12 cellular contexts compared by ENCODE assay signal in the genomic region with DNA sequence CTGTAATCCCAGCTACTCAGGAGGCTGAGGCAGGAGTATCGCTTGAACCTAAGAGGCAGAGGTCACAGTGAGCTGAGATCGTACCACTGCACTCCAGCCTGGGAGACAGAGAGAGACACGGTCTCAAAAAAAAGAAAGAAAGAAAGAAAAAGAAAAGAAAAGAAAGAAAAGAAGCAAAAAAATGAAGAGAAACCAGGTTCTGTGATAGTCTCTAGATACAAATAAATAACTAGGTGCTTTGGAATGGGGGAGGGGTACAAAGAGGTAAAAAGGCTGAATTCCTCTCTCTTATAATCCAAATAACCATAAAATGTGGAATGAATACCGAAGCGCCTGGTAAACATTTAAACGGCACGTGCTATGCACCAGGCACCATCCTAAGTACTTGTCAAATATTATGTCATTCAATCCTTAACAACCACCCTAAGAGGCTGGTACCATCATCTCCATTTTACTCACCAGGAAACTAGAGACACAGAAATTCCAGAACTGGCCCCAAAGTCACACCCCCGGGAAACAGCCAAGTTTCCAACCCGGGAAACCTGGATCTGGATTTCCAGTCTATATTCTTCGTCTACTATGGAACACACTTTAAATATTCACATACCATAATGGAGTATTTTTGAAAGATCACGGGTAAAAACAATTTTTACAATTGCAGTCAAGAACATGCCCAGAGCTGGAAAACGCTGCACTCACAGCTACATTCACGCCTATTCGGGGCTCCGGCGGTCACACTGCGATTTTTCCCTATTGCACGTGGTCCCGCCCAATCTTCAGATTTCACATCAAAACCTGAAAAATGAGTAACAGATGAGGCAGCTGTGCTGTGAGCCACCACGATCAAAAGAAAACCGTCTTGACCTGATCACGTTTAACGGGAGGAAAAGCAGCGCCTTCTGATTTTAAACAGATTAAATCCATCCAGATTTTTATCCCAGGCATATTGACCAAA. TPM values are rescaled to one million over a fixed set of nuclear protein-coding genes. Genes with fewer than 3 reads are reported as not detected.
A peak's percentile ranks its signal among the peaks of the same experiment; 100 is the strongest.
DNase-seq lines count a peak whose midpoint lies in the region; ATAC-seq, FAIRE-seq and TF ChIP-seq lines count a peak whose summit lies in the region.
"Had no signal": no experiment of that assay in that cellular context is flagged by ENCODE, and none has a peak within 500 bp of the region (broad histone marks: within the 10 kb centered on the region; RNA-seq: fewer than 3 reads in every experiment).

No MANE protein-coding gene starts in this region.

- H3K27me3 ChIP-seq in bronchial epithelial cell (ENCODE audit: control insufficient read depth, insufficient read depth, low read length): no peaks in the 10 kb centered on the region

- H3K4me1 Mint-ChIP-seq in stimulated activated naive CD8-positive, alpha-beta T cell treated with anti-CD3 and anti-CD28 coated beads, Interleukin-15, amount 100 ng/mL, for 72 hours: no peaks in the 10 kb centered on the region
- peaks cover 62% of the 10 kb centered on the region for H3K4me1 Mint-ChIP-seq in mesothelial cell of epicardium
- H3K4me1 Mint-ChIP-seq in T-helper 2 cell treated with Interferon-gamma antibody and Interleukin-4, amounts not matched to agents 5 μg/mL and 100 μg/mL, for 36 hours (ENCODE audit: low read depth): no peaks in the 10 kb centered on the region
- H3K4me1 Mint-ChIP-seq: B cell had no signal

- peaks cover 1% of the 10 kb centered on the region for H3K36me3 ChIP-seq in bronchial epithelial cell (ENCODE audit: control insufficient read depth, insufficient read depth, low read length)

- H3K27me3 Mint-ChIP-seq in stimulated activated naive CD8-positive, alpha-beta T cell treated with anti-CD3 and anti-CD28 coated beads, Interleukin-15, amount 100 ng/mL, for 72 hours: peaks cover 65% of the 10 kb centered on the region
- no peaks in the 10 kb centered on the region for H3K27me3 Mint-ChIP-seq in mesothelial cell of epicardium (ENCODE audit: low read depth)
- peaks cover 13% of the 10 kb centered on the region for H3K27me3 Mint-ChIP-seq in T-helper 2 cell treated with Interferon-gamma antibody and Interleukin-4, amounts not matched to agents 5 μg/mL and 100 μg/mL, for 36 hours (ENCODE audit: low read depth)

- DNase-seq in stimulated activated naive CD8-positive, alpha-beta T cell treated with anti-CD3 and anti-CD28 coated beads, Interleukin-15, amount 100 ng/mL, for 72 hours: no peak
- no peak for DNase-seq in stimulated activated naive CD8-positive, alpha-beta T cell treated with anti-CD3 and anti-CD28 coated beads, Interleukin-15, Interleukin-2, amounts not matched to agents 100 U/mL and 50 U/mL, for 24 hours
- DNase-seq in bronchial epithelial cell (ENCODE audit: low read depth): peak; percentile 32
- DNase-seq in mesothelial cell of epicardium (ENCODE audit: low spot score in 2 of 2, unreplicated experiment in 2 of 2): no peak
- DNase-seq in NAMALWA (ENCODE audit: low spot score): no peak
- DNase-seq in T-helper 2 cell treated with Interferon-gamma antibody and Interleukin-4, amounts not matched to agents 5 μg/mL and 100 μg/mL, for 36 hours (ENCODE audit: low spot score): no peak
- no peak for DNase-seq in NCI-H187 (lab: John Stamatoyannopoulos, UW)
- DNase-seq in NCI-H187 treated with DMSO at 0.1 percent for 48 hours (lab: John Stamatoyannopoulos, UW): no peak
- DNase-seq: activated T-cell treated with anti-CD3 and anti-CD28 coated beads, Interleukin-2, amount 50 U/mL, for 1 hour; T1000 had no signal

- H3K4me3 ChIP-seq in bronchial epithelial cell (ENCODE audit: low read depth, low read length): no peak overlapping the region

- peak overlapping the region; percentile 12 to 45 for H3K4me3 Mint-ChIP-seq in stimulated activated naive CD8-positive, alpha-beta T cell treated with anti-CD3 and anti-CD28 coated beads, Interleukin-15, amount 100 ng/mL, for 72 hours
- peak overlapping the region; percentile 56 for H3K4me3 Mint-ChIP-seq in mesothelial cell of epicardium
- H3K4me3 Mint-ChIP-seq in T-helper 2 cell treated with Interferon-gamma antibody and Interleukin-4, amounts not matched to agents 5 μg/mL and 100 μg/mL, for 36 hours: no peak overlapping the region
- H3K4me3 Mint-ChIP-seq: B cell; dendritic cell treated with granulocyte-macrophage colony-stimulating factor and Interleukin-4, amounts not matched to agents 40 ng/mL and 50 ng/mL, for 4 days had no signal

- ATAC-seq in stimulated activated naive CD8-positive, alpha-beta T cell treated with anti-CD3 and anti-CD28 coated beads, Interleukin-15, amount 100 ng/mL, for 72 hours: no peak
- no peak for ATAC-seq in stimulated activated naive CD8-positive, alpha-beta T cell treated with anti-CD3 and anti-CD28 coated beads, Interleukin-15, Interleukin-2, amounts not matched to agents 100 U/mL and 50 U/mL, for 24 hours

- no peaks in the 10 kb centered on the region for H3K9me3 Mint-ChIP-seq in stimulated activated naive CD8-positive, alpha-beta T cell treated with anti-CD3 and anti-CD28 coated beads, Interleukin-15, amount 100 ng/mL, for 72 hours
- H3K9me3 Mint-ChIP-seq in mesothelial cell of epicardium: no peaks in the 10 kb centered on the region
- H3K9me3 Mint-ChIP-seq in T-helper 2 cell treated with Interferon-gamma antibody and Interleukin-4, amounts not matched to agents 5 μg/mL and 100 μg/mL, for 36 hours: no peaks in the 10 kb centered on the region
- H3K9me3 Mint-ChIP-seq: dendritic cell treated with granulocyte-macrophage colony-stimulating factor and Interleukin-4, amounts not matched to agents 40 ng/mL and 50 ng/mL, for 4 days had no signal

- no peak for TF ChIP-seq CTCF in bronchial epithelial cell (IDR thresholded peaks at IDR 0.05; ENCODE audit: insufficient read depth, low read length, severe bottlenecking)
- no peak for TF ChIP-seq CTCF in mesothelial cell of epicardium (IDR thresholded peaks at IDR 0.05; ENCODE audit: unreplicated experiment)

- no peak for FAIRE-seq in bronchial epithelial cell (lab: Jason Lieb, UNC)

- no peak overlapping the region for H3K27ac Mint-ChIP-seq in stimulated activated naive CD8-positive, alpha-beta T cell treated with anti-CD3 and anti-CD28 coated beads, Interleukin-15, amount 100 ng/mL, for 72 hours
- H3K27ac Mint-ChIP-seq in mesothelial cell of epicardium: peak overlapping the region; percentile 94
- no peak overlapping the region for H3K27ac Mint-ChIP-seq in T-helper 2 cell treated with Interferon-gamma antibody and Interleukin-4, amounts not matched to agents 5 μg/mL and 100 μg/mL, for 36 hours
- H3K27ac Mint-ChIP-seq: B cell; dendritic cell treated with granulocyte-macrophage colony-stimulating factor and Interleukin-4, amounts not matched to agents 40 ng/mL and 50 ng/mL, for 4 days had no signal

- H3K36me3 Mint-ChIP-seq in mesothelial cell of epicardium: peaks cover 8% of the 10 kb centered on the region
- no peaks in the 10 kb centered on the region for H3K36me3 Mint-ChIP-seq in T-helper 2 cell treated with Interferon-gamma antibody and Interleukin-4, amounts not matched to agents 5 μg/mL and 100 μg/mL, for 36 hours (ENCODE audit: low read depth)

RNA-seq across cellular contexts. Expression of a gene that starts 10.5 kb away (rescaled TPM):
- total RNA-seq in bronchial epithelial cell (64.4 and 70.3 TPM in 2 replicates), mesothelial cell of epicardium (99.1 to 107 TPM (median 106 TPM) in 3 replicates)

RNA-seq across cellular contexts. Expression of a gene that starts 27.8 kb away (rescaled TPM):
- 11.3 and 16.3 TPM in 2 replicates for total RNA-seq in bronchial epithelial cell
- 14.9 to 16.3 TPM (median 15.5 TPM) in 3 replicates for total RNA-seq in mesothelial cell of epicardium
